In the genomic region with DNA sequence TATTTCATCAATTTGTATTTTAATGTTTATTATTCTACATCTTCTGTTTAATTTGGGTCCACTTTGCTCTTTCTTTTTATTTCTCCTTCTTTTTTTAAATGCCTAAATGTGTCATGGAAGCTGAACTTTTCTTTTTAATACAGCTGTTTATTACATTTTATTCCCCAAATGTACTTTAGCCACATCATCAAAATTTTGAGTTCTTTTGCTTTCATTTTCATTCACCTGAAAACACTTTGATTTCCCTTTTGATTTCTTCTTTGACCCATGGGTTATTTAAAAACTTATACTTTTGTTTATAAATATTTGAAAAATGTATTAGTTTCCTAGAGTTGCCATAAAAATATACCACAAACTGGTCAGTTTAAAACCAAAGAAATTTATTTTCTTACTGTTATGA, we compare ENCODE assay signal across 23 cellular contexts.
"Had no signal": no experiment of that assay in that cellular context is flagged by ENCODE, and none has a peak within 500 bp of the region (broad histone marks: within the 10 kb centered on the region; RNA-seq: fewer than 3 reads in every experiment).

No MANE protein-coding gene starts in this region.

- FAIRE-seq: endothelial cell of umbilical vein, keratinocyte had no signal

- H3K79me2 ChIP-seq: hepatocyte had no signal

- H3K9me3 ChIP-seq: colonic mucosa, esophagus muscularis mucosa, gastrocnemius medialis, lower lobe of right lung had no signal

- H3K27ac ChIP-seq: colonic mucosa, esophagus muscularis mucosa, foreskin keratinocyte, gastrocnemius medialis, heart left ventricle, hepatocyte, left lung, lower lobe of right lung had no signal

- H3K36me3 ChIP-seq: colonic mucosa, esophagus muscularis mucosa, gastrocnemius medialis, heart left ventricle, left lung, lower lobe of right lung had no signal

- H3K4me2 ChIP-seq: hepatocyte had no signal

- H2AFZ ChIP-seq: hepatocyte had no signal

- H3K27me3 Mint-ChIP-seq: dendritic cell treated with granulocyte-macrophage colony-stimulating factor and Interleukin-4, amounts not matched to agents 40 ng/mL and 50 ng/mL, for 4 days; effector memory CD8-positive, alpha-beta T cell; naive thymus-derived CD4-positive, alpha-beta T cell had no signal

- ATAC-seq: effector memory CD8-positive, alpha-beta T cell; foreskin keratinocyte; gastrocnemius medialis; heart left ventricle; left cardiac atrium; left lung; left ventricle myocardium superior; lower lobe of right lung; naive thymus-derived CD4-positive, alpha-beta T cell had no signal

- H3K4me1 ChIP-seq: colonic mucosa, esophagus muscularis mucosa, foreskin keratinocyte, gastrocnemius medialis, heart left ventricle, left lung, lower lobe of right lung had no signal

- H3K27ac Mint-ChIP-seq: dendritic cell treated with granulocyte-macrophage colony-stimulating factor and Interleukin-4, amounts not matched to agents 40 ng/mL and 50 ng/mL, for 4 days; effector memory CD8-positive, alpha-beta T cell; endodermal cell; immature natural killer cell; naive thymus-derived CD4-positive, alpha-beta T cell had no signal

- H3K4me1 Mint-ChIP-seq: endodermal cell; immature natural killer cell; naive thymus-derived CD4-positive, alpha-beta T cell had no signal

- H3K4me3 ChIP-seq: colonic mucosa, esophagus muscularis mucosa, gastrocnemius medialis, heart left ventricle, hepatocyte, left lung, lower lobe of right lung had no signal

- H3K9me3 Mint-ChIP-seq: dendritic cell treated with granulocyte-macrophage colony-stimulating factor and Interleukin-4, amounts not matched to agents 40 ng/mL and 50 ng/mL, for 4 days; endodermal cell had no signal

- H3K4me3 Mint-ChIP-seq: dendritic cell treated with granulocyte-macrophage colony-stimulating factor and Interleukin-4, amounts not matched to agents 40 ng/mL and 50 ng/mL, for 4 days; effector memory CD8-positive, alpha-beta T cell; endodermal cell; immature natural killer cell; naive thymus-derived CD4-positive, alpha-beta T cell had no signal

- H3K27me3 ChIP-seq: colonic mucosa, esophagus muscularis mucosa, foreskin keratinocyte, gastrocnemius medialis, heart left ventricle, hepatocyte, left lung had no signal

- H3K36me3 Mint-ChIP-seq: immature natural killer cell; naive thymus-derived CD4-positive, alpha-beta T cell had no signal

- DNase-seq: colonic mucosa; cortex of kidney; effector CD8-positive, alpha-beta T cell; effector memory CD8-positive, alpha-beta T cell; endodermal cell; foreskin keratinocyte; gastrocnemius medialis; glutamatergic neuron; heart left ventricle; hypothalamus; immature natural killer cell; left cardiac atrium; left lung; left ventricle myocardium superior; lower lobe of right lung; mesendoderm; midbrain; naive thymus-derived CD4-positive, alpha-beta T cell had no signal
